1 cellular context compared by ENCODE assay signal in the genomic region with DNA sequence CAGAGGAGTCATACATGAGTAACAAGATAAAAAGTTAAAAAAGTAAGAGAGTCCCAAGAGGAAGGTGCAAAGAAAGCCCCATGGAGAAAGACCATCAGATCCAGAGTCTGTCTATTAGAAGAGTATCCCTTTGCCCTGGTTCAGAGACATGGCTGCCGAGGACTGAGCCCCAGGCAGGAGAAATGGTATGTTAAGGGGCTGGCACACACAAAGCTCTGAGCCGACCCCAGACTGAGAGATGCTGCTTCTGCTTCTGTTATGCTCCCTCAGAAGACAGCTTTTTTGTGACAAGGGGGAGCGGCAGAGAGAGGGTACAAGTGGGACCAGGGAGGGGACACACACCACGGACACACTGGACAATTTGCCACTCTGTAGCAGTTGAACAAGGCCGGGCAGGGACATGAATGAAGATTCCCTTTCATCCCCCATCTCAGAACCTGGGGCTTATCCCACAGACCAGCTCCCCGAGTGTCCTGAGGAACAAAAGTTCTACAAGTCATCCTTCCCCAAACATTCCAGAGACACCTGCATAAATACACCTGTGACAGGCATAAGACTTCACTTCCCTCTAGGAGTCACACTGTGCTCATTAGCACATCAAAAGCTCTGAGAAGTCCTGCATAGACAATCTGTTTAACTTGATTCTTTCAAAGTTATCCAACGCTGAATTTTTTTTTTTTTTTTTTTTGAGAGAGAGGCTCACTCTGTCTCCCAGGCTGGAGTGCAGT.
TF ChIP-seq lines count a peak whose summit lies in the region.

No MANE protein-coding gene starts in this region.

TF ChIP-seq in K562, 482 proteins besides CTCF, POLR2A, EP300 and RAD21:
- TF ChIP-seq CHD2 (IDR thresholded peaks at IDR 0.05; ENCODE audit: low read depth, low read length) (no peak), ZNF239 (CRISPR knock-in tag; IDR thresholded peaks at IDR 0.05) (0 out of 2 replicates have a peak, but pooled peaks have one; percentile 12)
